In genomic region chr5:54009357-54009756, GRCh38 we compare ENCODE assay signal across 20 cellular contexts.
DNase-seq lines count a peak whose midpoint lies in the region; ATAC-seq and TF ChIP-seq lines count a peak whose summit lies in the region.
"Had no signal": no experiment of that assay in that cellular context is flagged by ENCODE, and none has a peak within 500 bp of the region (broad histone marks: within the 10 kb centered on the region; RNA-seq: fewer than 3 reads in every experiment).

No MANE protein-coding gene starts in this region.

- H3K27me3 ChIP-seq in cardiac muscle cell (no peaks in the 10 kb centered on the region), left ventricle myocardium inferior (ENCODE audit: low read depth) (no peaks in the 10 kb centered on the region), ectodermal cell (ENCODE audit: control insufficient read depth, insufficient read depth, low read length, poor library complexity, severe bottlenecking) (no peaks in the 10 kb centered on the region), transverse colon (no peaks in the 10 kb centered on the region)
- H3K27me3 ChIP-seq: BLaER1 treated with 17β-estradiol and CSF1 and Interleukin-3, amounts not matched to agents 10 nM and 100 nM had no signal

- no peaks in the 10 kb centered on the region for H3K36me3 ChIP-seq in cardiac muscle cell
- peaks cover 3% of the 10 kb centered on the region for H3K36me3 ChIP-seq in left ventricle myocardium inferior
- H3K36me3 ChIP-seq in ectodermal cell (ENCODE audit: control insufficient read depth, insufficient read depth, low read length) = no peaks in the 10 kb centered on the region
- H3K36me3 ChIP-seq in transverse colon = no peaks in the 10 kb centered on the region

- no peak for DNase-seq in cardiac muscle cell (ENCODE audit: low read depth in 1 of 2, low spot score in 1 of 2)
- no peak for DNase-seq in left ventricle myocardium inferior
- peak; percentile 54 for DNase-seq in left lobe of liver (ENCODE audit: low spot score)
- DNase-seq in retinal pigment epithelial cell (ENCODE audit: low read depth) = peak; percentile 2
- DNase-seq in transverse colon = no peak
- DNase-seq in NCI-H1092 treated with DMSO at 0.1 percent for 48 hours (lab: John Stamatoyannopoulos, UW) = no peak
- DNase-seq: CD8-positive, alpha-beta memory T cell; DND-41; GF-D8; GM23248; MV-4-11; NCI-H1436 treated with DMSO at 0.1 percent for 48 hours; NCI-H2029 treated with DMSO at 0.1 percent for 48 hours; NCI-H2171 treated with DMSO at 0.1 percent for 48 hours; NCI-H446 treated with DMSO at 0.1 percent for 48 hours had no signal

- H3K9me3 ChIP-seq in cardiac muscle cell (ENCODE audit: low read depth) (peaks cover 3% of the 10 kb centered on the region), left ventricle myocardium inferior (replicated peaks) (peaks cover 11% of the 10 kb centered on the region), ectodermal cell (ENCODE audit: control insufficient read depth, low read length) (no peaks in the 10 kb centered on the region), transverse colon (peaks cover 0 to 8% of the 10 kb centered on the region in 2 donors)

- peaks cover 23% of the 10 kb centered on the region for H3K4me1 ChIP-seq in cardiac muscle cell (ENCODE audit: low read depth)
- no peaks in the 10 kb centered on the region for H3K4me1 ChIP-seq in left ventricle myocardium inferior
- H3K4me1 ChIP-seq in ectodermal cell (ENCODE audit: control insufficient read depth, insufficient read depth, low read length) = peaks cover 19% of the 10 kb centered on the region
- no peaks in the 10 kb centered on the region for H3K4me1 ChIP-seq in transverse colon

- no peak for TF ChIP-seq CTCF in cardiac muscle cell (IDR thresholded peaks at IDR 0.05; ENCODE audit: low read depth, low read length)
- no peak for TF ChIP-seq CTCF in left ventricle myocardium inferior (IDR thresholded peaks at IDR 0.05; ENCODE audit: borderline replicate concordance)
- no peak for TF ChIP-seq CTCF in retinal pigment epithelial cell (conservative IDR thresholded peaks at IDR 0.05; ENCODE audit: low read depth, low read length)
- TF ChIP-seq CTCF in transverse colon (IDR thresholded peaks at IDR 0.05) = no peak

- H3K4me3 ChIP-seq in cardiac muscle cell (no peak overlapping the region), left ventricle myocardium inferior (no peak overlapping the region), ectodermal cell (ENCODE audit: insufficient read depth, low read depth, low read length) (no peak overlapping the region), retinal pigment epithelial cell (ENCODE audit: low read length) (no peak overlapping the region), transverse colon (no peak overlapping the region)
- H3K4me3 ChIP-seq: BLaER1 treated with 17β-estradiol and CSF1 and Interleukin-3, amounts not matched to agents 10 nM and 100 nM; GM23248; K562 had no signal

- WGBS in ectodermal cell, 2 experiments = 0% methylated on average over 1 of the region's 1 CpG
- WGBS in transverse colon (ENCODE audit: low coverage in 1 of 2), 2 donors = 84 to 91% methylated on average over 1 of the region's 1 CpG

- TF ChIP-seq POLR2A in transverse colon (IDR thresholded peaks at IDR 0.05) = no peak

- H3K27ac ChIP-seq in cardiac muscle cell = peak overlapping the region; percentile 31
- no peak overlapping the region for H3K27ac ChIP-seq in left ventricle myocardium inferior (replicated peaks)
- peak overlapping the region; percentile 61 for H3K27ac ChIP-seq in ectodermal cell (ENCODE audit: insufficient read depth, low read depth, low read length, poor library complexity, severe bottlenecking)
- no peak overlapping the region for H3K27ac ChIP-seq in transverse colon
- H3K27ac ChIP-seq: BLaER1 treated with 17β-estradiol and CSF1 and Interleukin-3, amounts not matched to agents 10 nM and 100 nM; GM23248; RWPE1 had no signal

- TF ChIP-seq EP300 in transverse colon (IDR thresholded peaks at IDR 0.05; ENCODE audit: low read depth) = no peak

- ATAC-seq in left lobe of liver (peak; percentile 73), GM21515 (IDR thresholded peaks at IDR 0.05; ENCODE audit: unreplicated experiment) (no peak)
- ATAC-seq: K562 had no signal

- in situ Hi-C loops in transverse colon (cut with MboI; ENCODE audit: low pct_ligation_motif_present in 1 of 4, low pct_unique_long_range_greater_than_20kb in 1 of 4, low sequenced_read_pairs in 3 of 4) = no loop called here

- intact Hi-C loops in left ventricle myocardium inferior (cut with micrococcal nuclease) = no loop called here
- intact Hi-C loops in transverse colon (cut with DNase I; ENCODE audit: low total_unique reads) = no loop called here

Comparison
In these comparisons a context has a peak if more than half of its experiments do, and no peak if none do; other contexts are left out.
1. H3K27ac ChIP-seq: peak in cardiac muscle cell (single experiment) and ectodermal cell (single experiment); none in left ventricle myocardium inferior (single experiment) and transverse colon (0 of 4).
2. DNase-seq: peak in left lobe of liver (single experiment) and retinal pigment epithelial cell (single experiment); none in cardiac muscle cell (0 of 2), left ventricle myocardium inferior (single experiment), transverse colon (single experiment) and NCI-H1092 treated with DMSO at 0.1 percent for 48 hours (single experiment).